ENCODE assay signal across 15 cellular contexts in genomic region chr10:33195608-33196376, GRCh38.
A peak's percentile ranks its signal among the peaks of the same experiment; 100 is the strongest.
DNase-seq lines count a peak whose midpoint lies in the region; ATAC-seq and TF ChIP-seq lines count a peak whose summit lies in the region.
"Had no signal": no experiment of that assay in that cellular context is flagged by ENCODE, and none has a peak within 500 bp of the region (broad histone marks: within the 10 kb centered on the region; RNA-seq: fewer than 3 reads in every experiment).

No MANE protein-coding gene starts in this region.

- no peaks in the 10 kb centered on the region for H3K9me2 ChIP-seq in MM.1S (replicated peaks; ENCODE audit: insufficient read depth, low read length)

- no peak overlapping the region for H3K9ac ChIP-seq in trophoblast cell (ENCODE audit: low read length)
- H3K9ac ChIP-seq in MM.1S (ENCODE audit: low read length), result no peak overlapping the region
- H3K9ac ChIP-seq: KMS-11 had no signal

- no peak overlapping the region for H4K8ac ChIP-seq in trophoblast cell (ENCODE audit: low read depth, low read length)

- H4K12ac ChIP-seq in trophoblast cell (ENCODE audit: low read depth, low read length), result no peak overlapping the region

- H2AFZ ChIP-seq in trophoblast cell (ENCODE audit: insufficient read depth, low read length, poor library complexity) (no peak overlapping the region), MM.1S (ENCODE audit: low read length) (no peak overlapping the region)

- no peak for DNase-seq in Panc1 (ENCODE audit: low read depth, low spot score)
- DNase-seq in fibroblast of mammary gland (ENCODE audit: low read depth), result peak; percentile 49
- DNase-seq in trophoblast cell, result no peak
- DNase-seq in MM.1S, result no peak
- DNase-seq in GOT3 (lab: John Stamatoyannopoulos, UW), result no peak
- DNase-seq: activated CD4-positive, alpha-beta memory T cell treated with anti-CD3 and anti-CD28 coated beads, Interleukin-2, amount 10 ng/mL, durations not matched to agents 7 days and 5 days; NCI-H1694 treated with DMSO at 0.1 percent for 48 hours; NCI-H748 treated with DMSO at 0.1 percent for 48 hours; stimulated activated CD4-positive, alpha-beta T cell treated with anti-CD3 and anti-CD28 coated beads, Interleukin-4, amount 100 ng/mL, for 24 hours had no signal

- no peaks in the 10 kb centered on the region for H3K9me3 ChIP-seq in Panc1 (ENCODE audit: control insufficient read depth, insufficient read depth, low read depth, low read length)
- no peaks in the 10 kb centered on the region for H3K9me3 ChIP-seq in trophoblast cell (ENCODE audit: insufficient read depth, low read depth, low read length)
- no peaks in the 10 kb centered on the region for H3K9me3 ChIP-seq in MM.1S (replicated peaks; ENCODE audit: insufficient read depth, low read length)
- H3K9me3 ChIP-seq: prostate gland had no signal

- peaks cover 59% of the 10 kb centered on the region for H3K4me1 ChIP-seq in Panc1 (ENCODE audit: control insufficient read depth, insufficient read depth, low read length)
- peaks cover 5% of the 10 kb centered on the region in 2 experiments for H3K4me1 ChIP-seq in trophoblast cell (ENCODE audit: control insufficient read depth in 1 of 2, insufficient read depth in 2 of 2, low read length in 2 of 2)
- H3K4me1 ChIP-seq in MM.1S (ENCODE audit: low read length), result no peaks in the 10 kb centered on the region

- ATAC-seq in Panc1, result peak; percentile 31; the same call in 1 of the 2 replicates
- no peak for ATAC-seq in GM18868 (IDR thresholded peaks at IDR 0.05; ENCODE audit: unreplicated experiment)
- ATAC-seq in GM18873 (IDR thresholded peaks at IDR 0.05; ENCODE audit: low FRiP score, unreplicated experiment), result no peak
- ATAC-seq: stimulated activated effector memory CD8-positive, alpha-beta T cell treated with anti-CD3 and anti-CD28 coated beads, Interleukin-12 subunit alpha, Interleukin-12 subunit beta, amount 100 ng/mL, for 72 hours had no signal

- no peak overlapping the region for H3K14ac ChIP-seq in trophoblast cell (ENCODE audit: low read length)

- no peak overlapping the region for H2BK12ac ChIP-seq in trophoblast cell (ENCODE audit: low read length)

- no peak overlapping the region for H2AK5ac ChIP-seq in trophoblast cell (ENCODE audit: low read length)

- whole genome bisulfite sequencing in trophoblast cell (ENCODE audit: extremely low coverage, insufficient coverage, insufficient read length), result no CpG with 5 or more reads among the region's 8 CpGs

- TF ChIP-seq CTCF in C4-2B (conservative IDR thresholded peaks at IDR 0.05) (no peak), Panc1 (IDR thresholded peaks at IDR 0.05) (no peak), fibroblast of mammary gland (conservative IDR thresholded peaks at IDR 0.05; ENCODE audit: control insufficient read depth, insufficient read depth, low read depth, low read length) (no peak), MM.1S (IDR thresholded peaks at IDR 0.05; ENCODE audit: low read length) (no peak)

- BruUV-seq in Panc1 (replicated peaks; lab: Mats Ljungman, UMichigan), result no TSS peak

- H3K79me2 ChIP-seq in trophoblast cell (ENCODE audit: control insufficient read depth, insufficient read depth, low read length, poor library complexity) (no peaks in the 10 kb centered on the region), MM.1S (ENCODE audit: low read length) (no peaks in the 10 kb centered on the region)

- H2BK5ac ChIP-seq in trophoblast cell (ENCODE audit: low read depth, low read length, poor library complexity), result no peak overlapping the region

- H3K27me3 ChIP-seq in Panc1 (ENCODE audit: control insufficient read depth, insufficient read depth, low read length), result no peaks in the 10 kb centered on the region
- no peaks in the 10 kb centered on the region for H3K27me3 ChIP-seq in trophoblast cell (ENCODE audit: insufficient read depth, low read length)
- no peaks in the 10 kb centered on the region for H3K27me3 ChIP-seq in MM.1S (replicated peaks; ENCODE audit: insufficient read depth, low read length)

- H3K18ac ChIP-seq in trophoblast cell (ENCODE audit: low read length), result no peak overlapping the region

- no peak overlapping the region for H3K23ac ChIP-seq in trophoblast cell (ENCODE audit: low read length)

- H4K91ac ChIP-seq in trophoblast cell (ENCODE audit: low read depth, low read length), result no peak overlapping the region

- H3K36me3 ChIP-seq in Panc1 (ENCODE audit: control insufficient read depth, insufficient read depth, low read length) (no peaks in the 10 kb centered on the region; the same call in 1 of the 2 replicates), trophoblast cell (ENCODE audit: control insufficient read depth in 1 of 2, insufficient read depth in 2 of 2, low read length in 2 of 2) (peaks cover 7 to 21% of the 10 kb centered on the region in 2 experiments), MM.1S (replicated peaks; ENCODE audit: insufficient read depth, low read length) (no peaks in the 10 kb centered on the region)
- H3K36me3 ChIP-seq: prostate gland had no signal

- POLR2A ChIA-PET in Panc1 (lab: Charles Lee), result no interaction called here

- intact Hi-C loops in Panc1 (cut with micrococcal nuclease; ENCODE audit: unreplicated experiment), result no loop called here

- in situ Hi-C loops in Panc1 (cut with HindIII; ENCODE audit: low pct_unique_long_range_greater_than_20kb, low sequenced_read_pairs), result no loop called here

- H2BK120ac ChIP-seq in trophoblast cell (ENCODE audit: insufficient read depth, low read length, poor library complexity), result no peak overlapping the region

- H3K4me3 ChIP-seq in Panc1 (ENCODE audit: low read depth in 2 of 2, low read length in 2 of 2) (no peak overlapping the region), fibroblast of mammary gland (ENCODE audit: control insufficient read depth, low read depth, low read length) (no peak overlapping the region), trophoblast cell (ENCODE audit: low read depth, low read length) (no peak overlapping the region), MM.1S (ENCODE audit: low read length) (no peak overlapping the region)
- H3K4me3 ChIP-seq: prostate gland had no signal

- no peaks in the 10 kb centered on the region for H4K20me1 ChIP-seq in MM.1S (ENCODE audit: insufficient read depth, low read length)

- H3K4ac ChIP-seq in trophoblast cell (ENCODE audit: low read depth, low read length), result no peak overlapping the region

- H3K79me1 ChIP-seq in trophoblast cell (ENCODE audit: low read length), result no peaks in the 10 kb centered on the region

- H3K4me2 ChIP-seq in trophoblast cell (ENCODE audit: low read length), result no peak overlapping the region
- H3K4me2 ChIP-seq in MM.1S (ENCODE audit: low read depth, low read length), result no peak overlapping the region
- H3K4me2 ChIP-seq: KMS-11 had no signal

- H3F3A ChIP-seq in MM.1S (ENCODE audit: insufficient read depth, low read length), result no peaks in the 10 kb centered on the region

- H3K27ac ChIP-seq in C4-2B (peak overlapping the region; percentile 5; the same call in 1 of the 2 replicates), Panc1 (ENCODE audit: low read length) (peak overlapping the region; percentile 92), trophoblast cell (ENCODE audit: low read depth, low read length) (peak overlapping the region; percentile 10), MM.1S (ENCODE audit: low read length) (no peak overlapping the region)
- H3K27ac ChIP-seq: KMS-11 had no signal

- CTCF ChIA-PET in Panc1 (lab: Charles Lee), result no interaction called here
